11 cellular contexts compared by ENCODE assay signal in the genomic region with DNA sequence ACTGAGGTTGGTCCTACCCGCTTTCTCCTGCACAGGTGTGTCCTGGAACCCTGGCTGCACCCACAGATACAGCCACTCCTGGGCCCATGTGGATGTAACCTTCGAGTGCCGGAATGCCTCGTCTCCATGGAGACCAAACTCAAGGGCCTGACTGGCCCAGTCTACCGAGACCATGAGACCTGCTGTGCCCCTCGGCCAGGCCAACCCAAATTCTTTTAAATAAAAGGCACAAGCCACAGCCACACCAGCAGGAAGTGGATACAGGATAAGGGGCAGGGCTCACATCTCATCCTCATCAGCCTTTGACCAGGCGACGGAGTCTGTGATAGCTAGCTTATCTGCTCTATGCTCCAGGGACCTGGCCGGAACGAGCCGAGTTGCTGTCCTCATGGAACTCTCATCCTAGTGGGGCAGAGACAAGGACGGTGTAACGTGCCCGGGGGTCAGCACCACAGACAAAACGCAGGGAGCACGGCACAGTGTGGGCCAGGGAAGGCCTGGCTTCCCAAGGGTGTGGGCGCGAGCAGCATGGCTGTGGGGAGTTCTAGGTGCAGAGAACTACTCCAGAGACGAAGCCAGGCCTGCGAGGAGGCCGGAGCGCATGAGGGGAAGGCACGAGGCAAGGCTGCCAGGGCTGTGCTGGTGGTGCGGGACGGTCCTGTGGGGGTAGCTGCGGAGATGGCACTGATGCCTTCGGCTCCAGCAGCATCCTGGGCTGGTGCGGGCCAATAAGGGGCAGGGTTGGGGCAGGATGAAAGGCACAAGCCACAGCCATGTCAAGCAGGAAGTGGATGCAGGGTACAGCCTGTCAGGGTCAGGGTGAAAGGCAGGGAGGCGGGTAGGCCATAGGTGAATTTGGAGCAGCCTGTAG. TPM values are rescaled to one million over a fixed set of nuclear protein-coding genes. Genes with fewer than 3 reads are reported as not detected.
DNase-seq lines count a peak whose midpoint lies in the region; ATAC-seq and TF ChIP-seq lines count a peak whose summit lies in the region.
"Had no signal": no experiment of that assay in that cellular context is flagged by ENCODE, and none has a peak within 500 bp of the region (broad histone marks: within the 10 kb centered on the region; RNA-seq: fewer than 3 reads in every experiment).

No MANE protein-coding gene starts in this region.

- H3K27ac Mint-ChIP-seq in Calu3 (ENCODE audit: unreplicated experiment) (peak overlapping the region; percentile 39), nephron progenitor cell (no peak overlapping the region)
- peak overlapping the region; percentile 11 for H3K27ac Mint-ChIP-seq in activated naive CD8-positive, alpha-beta T cell treated with anti-CD3 and anti-CD28 coated beads, Interleukin-2, amount 10 ng/mL, durations not matched to agents 7 days and 5 days
- H3K27ac Mint-ChIP-seq: mesothelial cell of epicardium had no signal

- 94 to 97% methylated on average over 29 of the region's 29 CpGs for WGBS in GM23248 (ENCODE audit: low coverage in 1 of 2, low lambda C conversion rate in 2 of 2, missing lambda C conversion rate in 2 of 2), 2 experiments
- no CpG with 5 or more reads among the region's 29 CpGs for WGBS in neuronal stem cell (ENCODE audit: extremely low coverage in 2 of 2, insufficient read length in 2 of 2, insufficient replicate concordance in 1 of 2), 2 donors

- in situ Hi-C loops in GM23248 (cut with MboI): no loop called here

- peak overlapping the region; percentile 87 for H3K23ac ChIP-seq in neuronal stem cell (ENCODE audit: low read depth, low read length, poor library complexity)

- DNase-seq in Calu3 (no peak), GM23248 (peak; percentile 0), neuronal stem cell (ENCODE audit: low spot score) (no peak), NCI-H2081 treated with DMSO at 0.1 percent for 48 hours (lab: John Stamatoyannopoulos, UW) (no peak), nephron progenitor cell (no peak), amygdala (lab: John Stamatoyannopoulos, UW) (no peak)
- DNase-seq in activated naive CD8-positive, alpha-beta T cell treated with anti-CD3 and anti-CD28 coated beads, Interleukin-2, amount 10 ng/mL, durations not matched to agents 7 days and 5 days: peak; percentile 22
- DNase-seq: effector memory CD4-positive, alpha-beta T cell; foreskin keratinocyte had no signal

- no peak overlapping the region for H2AFZ ChIP-seq in GM23248
- H2AFZ ChIP-seq in neuronal stem cell (ENCODE audit: low read length): no peak overlapping the region

- no peak overlapping the region for H3K4ac ChIP-seq in neuronal stem cell (ENCODE audit: low read length)

- H3K36me3 Mint-ChIP-seq in Calu3 (ENCODE audit: insufficient read depth, unreplicated experiment) (peaks cover 67% of the 10 kb centered on the region), nephron progenitor cell (ENCODE audit: low read depth) (peaks cover 36% of the 10 kb centered on the region)
- H3K36me3 Mint-ChIP-seq in activated naive CD8-positive, alpha-beta T cell treated with anti-CD3 and anti-CD28 coated beads, Interleukin-2, amount 10 ng/mL, durations not matched to agents 7 days and 5 days: peaks cover 25% of the 10 kb centered on the region

- no peak overlapping the region for H2BK15ac ChIP-seq in neuronal stem cell (ENCODE audit: low read length)

- H3K9me3 ChIP-seq in GM23248 (ENCODE audit: low read depth) (no peaks in the 10 kb centered on the region), neuronal stem cell (replicated peaks in 1 of 2; ENCODE audit: control insufficient read depth in 2 of 2, insufficient read depth in 1 of 2, low read depth in 1 of 2, low read length in 2 of 2) (no peaks in the 10 kb centered on the region)

- H3K4me2 ChIP-seq in GM23248 (ENCODE audit: unreplicated experiment): no peak overlapping the region
- no peak overlapping the region for H3K4me2 ChIP-seq in neuronal stem cell (ENCODE audit: insufficient read depth, low read length, poor library complexity, severe bottlenecking)

- H3K9me2 ChIP-seq in GM23248 (ENCODE audit: insufficient read depth): no peaks in the 10 kb centered on the region

- H3K4me1 ChIP-seq in GM23248 (ENCODE audit: insufficient read depth) (peaks cover 16% of the 10 kb centered on the region), neuronal stem cell (ENCODE audit: control insufficient read depth in 2 of 2, insufficient read depth in 1 of 2, low read depth in 1 of 2, low read length in 2 of 2) (peaks cover 1 to 3% of the 10 kb centered on the region in 2 donors)

- no peak for ATAC-seq in activated naive CD8-positive, alpha-beta T cell treated with anti-CD3 and anti-CD28 coated beads, Interleukin-2, amount 10 ng/mL, durations not matched to agents 7 days and 5 days (ENCODE audit: low read depth)
- no peak for ATAC-seq in GM18511 (IDR thresholded peaks at IDR 0.05; ENCODE audit: unreplicated experiment)
- ATAC-seq: foreskin keratinocyte had no signal

- peaks cover 27% of the 10 kb centered on the region for H3K79me2 ChIP-seq in GM23248 (ENCODE audit: insufficient read depth)

- H2BK120ac ChIP-seq in neuronal stem cell (ENCODE audit: low read depth, low read length): no peak overlapping the region

- no peak overlapping the region for H4K91ac ChIP-seq in neuronal stem cell (ENCODE audit: low read depth, low read length, poor library complexity)

- H2AK5ac ChIP-seq in neuronal stem cell (ENCODE audit: low read depth, low read length): no peak overlapping the region

- peak overlapping the region; percentile 9 for H3K18ac ChIP-seq in neuronal stem cell (ENCODE audit: low read length)

- peaks cover 45% of the 10 kb centered on the region for H3F3A ChIP-seq in GM23248 (ENCODE audit: insufficient read depth)

- peaks cover 9% of the 10 kb centered on the region for H3K79me1 ChIP-seq in neuronal stem cell (ENCODE audit: low read depth, low read length)

- H2BK12ac ChIP-seq in neuronal stem cell (ENCODE audit: low read length): no peak overlapping the region

- no peak overlapping the region for H3K4me3 Mint-ChIP-seq in Calu3 (ENCODE audit: low read depth, unreplicated experiment)
- H3K4me3 Mint-ChIP-seq in activated naive CD8-positive, alpha-beta T cell treated with anti-CD3 and anti-CD28 coated beads, Interleukin-2, amount 10 ng/mL, durations not matched to agents 7 days and 5 days: no peak overlapping the region
- no peak overlapping the region for H3K4me3 Mint-ChIP-seq in nephron progenitor cell
- H3K4me3 Mint-ChIP-seq: mesothelial cell of epicardium had no signal

- H3K27ac ChIP-seq in GM23248 (no peak overlapping the region), neuronal stem cell (replicated peaks; ENCODE audit: low read length) (no peak overlapping the region)
- H3K27ac ChIP-seq: foreskin keratinocyte had no signal

- H3K9me3 Mint-ChIP-seq in Calu3 (ENCODE audit: low read depth, unreplicated experiment) (no peaks in the 10 kb centered on the region), nephron progenitor cell (no peaks in the 10 kb centered on the region)
- no peaks in the 10 kb centered on the region for H3K9me3 Mint-ChIP-seq in activated naive CD8-positive, alpha-beta T cell treated with anti-CD3 and anti-CD28 coated beads, Interleukin-2, amount 10 ng/mL, durations not matched to agents 7 days and 5 days
- H3K9me3 Mint-ChIP-seq: mesothelial cell of epicardium had no signal

- H3K9ac ChIP-seq in GM23248 (no peak overlapping the region), neuronal stem cell (ENCODE audit: low read depth, low read length, poor library complexity) (peak overlapping the region; percentile 12)

- no peak for TF ChIP-seq CTCF in Calu3 (IDR thresholded peaks at IDR 0.05; ENCODE audit: unreplicated experiment)
- TF ChIP-seq CTCF in nephron progenitor cell (IDR thresholded peaks at IDR 0.05): no peak

- no peaks in the 10 kb centered on the region for H4K20me1 ChIP-seq in GM23248 (ENCODE audit: insufficient read depth)

- H3K27me3 Mint-ChIP-seq in Calu3 (ENCODE audit: unreplicated experiment): no peaks in the 10 kb centered on the region
- H3K27me3 Mint-ChIP-seq in activated naive CD8-positive, alpha-beta T cell treated with anti-CD3 and anti-CD28 coated beads, Interleukin-2, amount 10 ng/mL, durations not matched to agents 7 days and 5 days: no peaks in the 10 kb centered on the region
- peaks cover 4% of the 10 kb centered on the region for H3K27me3 Mint-ChIP-seq in nephron progenitor cell (ENCODE audit: low read depth, poor library complexity)

- H2BK5ac ChIP-seq in neuronal stem cell (ENCODE audit: low read length): no peak overlapping the region

- CTCF ChIA-PET in Calu3 (lab: Charles Lee): no interaction called here

- H3K14ac ChIP-seq in neuronal stem cell (ENCODE audit: low read length): no peak overlapping the region

- no TSS peak for BruUV-seq in Calu3 (replicated peaks; lab: Mats Ljungman, UMichigan)

- no peak overlapping the region for H4K8ac ChIP-seq in neuronal stem cell (ENCODE audit: low read depth, low read length)

- H3K36me3 ChIP-seq in GM23248 (ENCODE audit: low read depth) (peaks cover 46% of the 10 kb centered on the region), neuronal stem cell (replicated peaks in 1 of 2; ENCODE audit: control insufficient read depth in 2 of 2, insufficient read depth in 2 of 2, low read length in 2 of 2) (peaks cover 71 to 92% of the 10 kb centered on the region in 2 donors)

- peaks cover 18% of the 10 kb centered on the region for H3K4me1 Mint-ChIP-seq in Calu3 (ENCODE audit: low read depth, unreplicated experiment)
- H3K4me1 Mint-ChIP-seq in activated naive CD8-positive, alpha-beta T cell treated with anti-CD3 and anti-CD28 coated beads, Interleukin-2, amount 10 ng/mL, durations not matched to agents 7 days and 5 days: peaks cover 33% of the 10 kb centered on the region
- peaks cover 16% of the 10 kb centered on the region for H3K4me1 Mint-ChIP-seq in nephron progenitor cell

- H3K27me3 ChIP-seq in GM23248 (replicated peaks; ENCODE audit: insufficient read depth): no peaks in the 10 kb centered on the region
- H3K27me3 ChIP-seq in neuronal stem cell (ENCODE audit: control insufficient read depth in 3 of 3, insufficient read depth in 3 of 3, low read depth in 1 of 3, low read length in 3 of 3): no peaks in the 10 kb centered on the region
- H3K27me3 ChIP-seq: foreskin keratinocyte had no signal

- intact Hi-C loops in Calu3 (cut with micrococcal nuclease; ENCODE audit: unreplicated experiment): no loop called here

- H3K4me3 ChIP-seq in GM23248: no peak overlapping the region
- H3K4me3 ChIP-seq in neuronal stem cell (ENCODE audit: low read length in 2 of 2): no peak overlapping the region

- POLR2A ChIA-PET in activated naive CD8-positive, alpha-beta T cell treated with anti-CD3 and anti-CD28 coated beads, Interleukin-2, amount 10 ng/mL, durations not matched to agents 7 days and 5 days (lab: Charles Lee): no interaction called here

RNA-seq across cellular contexts. Expression of a gene that starts 22.7 kb away (rescaled TPM):
- total RNA-seq in Calu3 (2022): 29.1 and 29.4 TPM in 2 replicates
- 15.9 and 20.6 TPM in 2 replicates for total RNA-seq in GM23248 (2014; rRNA removed; shearing (Covaris generic))
- polyA plus RNA-seq in GM23248 (2016; fragmentation: Nextera tagmentation; extraction: Ambion mirVana): 19.3 and 20.5 TPM in 2 replicates
- 10 to 100 TPM; 36.8 to 40.3 TPM for total RNA-seq in activated naive CD8-positive, alpha-beta T cell treated with anti-CD3 and anti-CD28 coated beads, Interleukin-2, amount 10 ng/mL, durations not matched to agents 7 days and 5 days
- polyA plus RNA-seq in neuronal stem cell (2013, experiment 1 of 2): 21.4 TPM
- polyA plus RNA-seq in neuronal stem cell (2013, experiment 2 of 2): 21.1 TPM

RNA-seq across cellular contexts. Expression of a gene that starts 22.9 kb away (rescaled TPM):
- total RNA-seq in Calu3 (2022): 0.80 and 1.1 TPM in 2 replicates
- 5.8 and 7.1 TPM in 2 replicates for total RNA-seq in GM23248 (2014; rRNA removed; shearing (Covaris generic))
- polyA plus RNA-seq in GM23248 (2016; fragmentation: Nextera tagmentation; extraction: Ambion mirVana): 5.1 and 6.5 TPM in 2 replicates
- total RNA-seq in activated naive CD8-positive, alpha-beta T cell treated with anti-CD3 and anti-CD28 coated beads, Interleukin-2, amount 10 ng/mL, durations not matched to agents 7 days and 5 days: 1 to 10 TPM; 2.4 to 3.4 TPM
- 4.2 TPM for polyA plus RNA-seq in neuronal stem cell (2013, experiment 1 of 2)
- 3.7 TPM for polyA plus RNA-seq in neuronal stem cell (2013, experiment 2 of 2)

Comparison
In these comparisons a context has a peak if more than half of its experiments do, and no peak if none do; other contexts are left out.
1. DNase-seq: peak in GM23248 (single experiment) and activated naive CD8-positive, alpha-beta T cell treated with anti-CD3 and anti-CD28 coated beads, Interleukin-2, amount 10 ng/mL, durations not matched to agents 7 days and 5 days (single experiment); none in Calu3 (single experiment), neuronal stem cell (single experiment), NCI-H2081 treated with DMSO at 0.1 percent for 48 hours (single experiment), nephron progenitor cell (single experiment) and amygdala (0 of 56).